Comparison of ENCODE assay signal across 1 cellular context in the genomic region with DNA sequence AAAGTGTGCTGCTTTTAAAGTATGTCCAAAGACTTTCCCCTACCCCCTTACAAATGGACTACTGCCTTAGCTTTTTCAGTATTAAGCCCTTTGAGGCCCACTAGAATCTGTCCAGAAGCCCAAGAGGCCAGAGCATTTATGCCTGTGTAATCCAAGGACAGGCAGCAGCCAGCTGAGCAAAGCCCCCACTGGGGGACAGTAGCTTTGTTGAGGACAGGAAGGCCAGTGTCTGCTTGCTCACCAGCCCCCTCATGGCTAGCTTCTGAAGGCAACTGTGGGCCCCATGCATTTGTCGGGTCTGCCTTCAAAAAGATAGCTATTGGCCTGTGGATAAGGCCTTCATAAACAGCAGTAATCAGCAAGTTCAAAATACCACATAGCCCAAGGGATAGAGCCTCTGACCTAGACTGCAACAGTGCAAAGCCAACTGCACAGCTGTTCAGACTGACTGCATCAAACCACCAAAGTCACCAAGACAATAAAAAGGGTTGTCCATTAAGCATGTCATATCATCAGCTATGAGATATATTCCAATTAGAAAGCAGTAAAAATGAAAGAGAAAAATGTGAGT.
TF ChIP-seq lines count a peak whose summit lies in the region.

No MANE protein-coding gene starts in this region.

TF ChIP-seq in GM23338, 12 proteins besides CTCF, POLR2A, EP300 and RAD21:
- TF ChIP-seq ZNF331 (CRISPR knock-in tag; IDR thresholded peaks at IDR 0.05; ENCODE audit: low read depth) (no peak), EZH2 (IDR thresholded peaks at IDR 0.05; ENCODE audit: low read depth, unreplicated experiment) (no peak), ZNF114 (CRISPR knock-in tag; IDR thresholded peaks at IDR 0.05) (no peak), CREB1 (CRISPR knock-in tag; IDR thresholded peaks at IDR 0.05; ENCODE audit: low read depth) (no peak), STAT1 (IDR thresholded peaks at IDR 0.05; ENCODE audit: unreplicated experiment) (no peak), JUNB (IDR thresholded peaks at IDR 0.05; ENCODE audit: unreplicated experiment) (no peak), EZH2phosphoT487 (IDR thresholded peaks at IDR 0.05; ENCODE audit: unreplicated experiment) (no peak), POLR2AphosphoS5 (IDR thresholded peaks at IDR 0.05; ENCODE audit: low read depth) (no peak), NANOG (IDR thresholded peaks at IDR 0.05; ENCODE audit: borderline replicate concordance) (no peak)
- TF ChIP-seq, protein P1, sequence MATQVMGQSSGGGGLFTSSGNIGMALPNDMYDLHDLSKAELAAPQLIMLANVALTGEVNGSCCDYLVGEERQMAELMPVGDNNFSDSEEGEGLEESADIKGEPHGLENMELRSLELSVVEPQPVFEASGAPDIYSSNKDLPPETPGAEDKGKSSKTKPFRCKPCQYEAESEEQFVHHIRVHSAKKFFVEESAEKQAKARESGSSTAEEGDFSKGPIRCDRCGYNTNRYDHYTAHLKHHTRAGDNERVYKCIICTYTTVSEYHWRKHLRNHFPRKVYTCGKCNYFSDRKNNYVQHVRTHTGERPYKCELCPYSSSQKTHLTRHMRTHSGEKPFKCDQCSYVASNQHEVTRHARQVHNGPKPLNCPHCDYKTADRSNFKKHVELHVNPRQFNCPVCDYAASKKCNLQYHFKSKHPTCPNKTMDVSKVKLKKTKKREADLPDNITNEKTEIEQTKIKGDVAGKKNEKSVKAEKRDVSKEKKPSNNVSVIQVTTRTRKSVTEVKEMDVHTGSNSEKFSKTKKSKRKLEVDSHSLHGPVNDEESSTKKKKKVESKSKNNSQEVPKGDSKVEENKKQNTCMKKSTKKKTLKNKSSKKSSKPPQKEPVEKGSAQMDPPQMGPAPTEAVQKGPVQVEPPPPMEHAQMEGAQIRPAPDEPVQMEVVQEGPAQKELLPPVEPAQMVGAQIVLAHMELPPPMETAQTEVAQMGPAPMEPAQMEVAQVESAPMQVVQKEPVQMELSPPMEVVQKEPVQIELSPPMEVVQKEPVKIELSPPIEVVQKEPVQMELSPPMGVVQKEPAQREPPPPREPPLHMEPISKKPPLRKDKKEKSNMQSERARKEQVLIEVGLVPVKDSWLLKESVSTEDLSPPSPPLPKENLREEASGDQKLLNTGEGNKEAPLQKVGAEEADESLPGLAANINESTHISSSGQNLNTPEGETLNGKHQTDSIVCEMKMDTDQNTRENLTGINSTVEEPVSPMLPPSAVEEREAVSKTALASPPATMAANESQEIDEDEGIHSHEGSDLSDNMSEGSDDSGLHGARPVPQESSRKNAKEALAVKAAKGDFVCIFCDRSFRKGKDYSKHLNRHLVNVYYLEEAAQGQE (IDR thresholded peaks at IDR 0.05; ENCODE audit: unreplicated experiment): no peak
- TF ChIP-seq, protein P2, sequence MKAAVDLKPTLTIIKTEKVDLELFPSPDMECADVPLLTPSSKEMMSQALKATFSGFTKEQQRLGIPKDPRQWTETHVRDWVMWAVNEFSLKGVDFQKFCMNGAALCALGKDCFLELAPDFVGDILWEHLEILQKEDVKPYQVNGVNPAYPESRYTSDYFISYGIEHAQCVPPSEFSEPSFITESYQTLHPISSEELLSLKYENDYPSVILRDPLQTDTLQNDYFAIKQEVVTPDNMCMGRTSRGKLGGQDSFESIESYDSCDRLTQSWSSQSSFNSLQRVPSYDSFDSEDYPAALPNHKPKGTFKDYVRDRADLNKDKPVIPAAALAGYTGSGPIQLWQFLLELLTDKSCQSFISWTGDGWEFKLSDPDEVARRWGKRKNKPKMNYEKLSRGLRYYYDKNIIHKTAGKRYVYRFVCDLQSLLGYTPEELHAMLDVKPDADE (IDR thresholded peaks at IDR 0.05): no peak
